Comparison of ENCODE assay signal across 8 cellular contexts in genomic region chr11:94897330-94897768, GRCh38.
A peak's percentile ranks its signal among the peaks of the same experiment; 100 is the strongest.
DNase-seq lines count a peak whose midpoint lies in the region; ATAC-seq and TF ChIP-seq lines count a peak whose summit lies in the region.

No MANE protein-coding gene starts in this region.

- H3K4ac ChIP-seq in mesenchymal stem cell (ENCODE audit: low read depth in 1 of 2, low read length in 2 of 2) = no peak overlapping the region

- no peak overlapping the region for H3K9ac ChIP-seq in mesenchymal stem cell (ENCODE audit: low read length)

- H3K4me1 ChIP-seq in mesenchymal stem cell (ENCODE audit: control insufficient read depth, insufficient read depth, low read depth, low read length) (peaks cover 4% of the 10 kb centered on the region), thyroid gland (no peaks in the 10 kb centered on the region)

- no peak overlapping the region for H3K4me2 ChIP-seq in mesenchymal stem cell (ENCODE audit: low read length, poor library complexity, severe bottlenecking)

- peaks cover 11% of the 10 kb centered on the region for H3K27me3 Mint-ChIP-seq in T-helper 17 cell

- H2BK120ac ChIP-seq in mesenchymal stem cell (ENCODE audit: low read depth, low read length) = no peak overlapping the region

- peak; percentile 83 for ATAC-seq in GM21390 (IDR thresholded peaks at IDR 0.05; ENCODE audit: unreplicated experiment)
- peak; percentile 42 for ATAC-seq in T-helper 17 cell
- no peak for ATAC-seq in HG02970 (IDR thresholded peaks at IDR 0.05; ENCODE audit: low FRiP score, unreplicated experiment)

- peak; percentile 53 to 86 (median 72) for TF ChIP-seq CTCF in thyroid gland (IDR thresholded peaks at IDR 0.05)

- no peaks in the 10 kb centered on the region for H3K4me1 Mint-ChIP-seq in T-helper 17 cell

- no peak overlapping the region for H4K8ac ChIP-seq in mesenchymal stem cell (ENCODE audit: low read length)

- no peak overlapping the region for H3K27ac Mint-ChIP-seq in T-helper 17 cell

- H3K27me3 ChIP-seq in mesenchymal stem cell (ENCODE audit: control insufficient read depth in 1 of 2, insufficient read depth in 1 of 2, low read length in 2 of 2) (no peaks in the 10 kb centered on the region), thyroid gland (no peaks in the 10 kb centered on the region)

- 0% methylated on average over 1 of the region's 1 CpG for WGBS in mesenchymal stem cell
- WGBS in thyroid gland, 2 donors = 0 to 8% methylated on average over 1 of the region's 1 CpG

- no peaks in the 10 kb centered on the region for H3K36me3 Mint-ChIP-seq in T-helper 17 cell (ENCODE audit: low read depth)

- no peak overlapping the region for H3K23ac ChIP-seq in mesenchymal stem cell (ENCODE audit: low read length in 2 of 2)

- H3K36me3 ChIP-seq in mesenchymal stem cell (ENCODE audit: control insufficient read depth in 1 of 2, insufficient read depth in 2 of 2, low read depth in 1 of 2, low read length in 2 of 2) (peaks cover 8 to 44% of the 10 kb centered on the region in 2 experiments), thyroid gland (no peaks in the 10 kb centered on the region)

- H2AK5ac ChIP-seq in mesenchymal stem cell (ENCODE audit: low read length, severe bottlenecking) = no peak overlapping the region

- H3K4me3 Mint-ChIP-seq in T-helper 17 cell = no peak overlapping the region

- H3K18ac ChIP-seq in mesenchymal stem cell (ENCODE audit: low read depth in 1 of 2, low read length in 2 of 2) = no peak overlapping the region

- H3K79me1 ChIP-seq in mesenchymal stem cell (replicated peaks; ENCODE audit: low read length, poor library complexity, severe bottlenecking) = peaks cover 16% of the 10 kb centered on the region

- H2BK5ac ChIP-seq in mesenchymal stem cell (ENCODE audit: low read depth, low read length, poor library complexity, severe bottlenecking) = no peak overlapping the region

- intact Hi-C loops in thyroid gland (cut with DNase I) = loop anchor here (5.0 kb wide), 1 partner anchor 275 kb away; no protein-coding TSS in a partner anchor

- no peak overlapping the region for H4K91ac ChIP-seq in mesenchymal stem cell (ENCODE audit: low read length)

- DNase-seq in DMS53 (lab: John Stamatoyannopoulos, UW) = peak; percentile 77
- DNase-seq in MV-4-11 (lab: John Stamatoyannopoulos, UW) = peak; percentile 30
- DNase-seq in T-helper 17 cell = peak in 1 of 3 donors; percentile 9
- DNase-seq in dermis microvascular lymphatic vessel endothelial cell (ENCODE audit: low read depth in 2 of 2) = peak; percentile 36 to 64
- peak; percentile 66 for DNase-seq in mesenchymal stem cell
- peak; percentile 56 for DNase-seq in thyroid gland

- H2BK15ac ChIP-seq in mesenchymal stem cell (ENCODE audit: low read depth, poor library complexity, severe bottlenecking) = no peak overlapping the region

- no peak overlapping the region for H3K14ac ChIP-seq in mesenchymal stem cell (ENCODE audit: low read length in 2 of 2)

- TF ChIP-seq POLR2A in thyroid gland (IDR thresholded peaks at IDR 0.05) = no peak

- H3K27ac ChIP-seq in mesenchymal stem cell (ENCODE audit: low read length, poor library complexity, severe bottlenecking) (no peak overlapping the region), thyroid gland (no peak overlapping the region)

- H3K4me3 ChIP-seq in mesenchymal stem cell (ENCODE audit: insufficient read depth in 1 of 2, low read depth in 1 of 2, low read length in 2 of 2) (no peak overlapping the region), thyroid gland (replicated peaks in 1 of 3) (no peak overlapping the region)

- H3K9me3 ChIP-seq in T-helper 17 cell (ENCODE audit: control insufficient read depth, low read length, poor library complexity, severe bottlenecking) = peaks cover 4% of the 10 kb centered on the region
- H3K9me3 ChIP-seq in mesenchymal stem cell (ENCODE audit: control insufficient read depth, low read length) = peaks cover 30% of the 10 kb centered on the region
- H3K9me3 ChIP-seq in thyroid gland = no peaks in the 10 kb centered on the region

- no peak overlapping the region for H2BK12ac ChIP-seq in mesenchymal stem cell (ENCODE audit: low read length in 2 of 2)

- no peak overlapping the region for H2AFZ ChIP-seq in mesenchymal stem cell (ENCODE audit: low read depth, low read length)
